Comparison of ENCODE assay signal across 23 cellular contexts in the genomic region with DNA sequence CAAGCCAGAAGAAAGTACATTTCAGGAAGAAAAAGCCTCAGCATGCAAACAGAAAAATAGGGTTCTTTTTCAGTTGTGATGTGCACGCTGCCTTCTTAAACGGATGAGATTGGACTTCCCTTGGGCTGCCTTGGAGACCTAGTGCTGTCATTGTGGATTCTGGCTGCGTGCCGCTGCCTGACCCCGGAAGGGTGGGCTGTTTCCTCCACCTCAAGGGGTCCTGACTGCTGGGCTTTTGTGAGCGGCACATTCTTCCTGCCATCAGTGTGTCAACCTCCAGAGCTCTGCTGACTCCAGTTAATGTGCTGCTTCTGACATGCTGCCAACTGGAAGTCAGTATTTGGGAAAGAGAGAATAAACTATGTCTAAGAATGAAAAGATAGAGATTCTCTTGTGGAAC.
"Had no signal": no experiment of that assay in that cellular context is flagged by ENCODE, and none has a peak within 500 bp of the region (broad histone marks: within the 10 kb centered on the region; RNA-seq: fewer than 3 reads in every experiment).

No MANE protein-coding gene starts in this region.

- H3K9ac ChIP-seq: neural progenitor cell had no signal

- H3K9me3 ChIP-seq: ascending aorta, breast epithelium, gastrocnemius medialis, tibial artery had no signal

- H3K9me3 Mint-ChIP-seq: activated CD4-positive, alpha-beta memory T cell treated with anti-CD3 and anti-CD28 coated beads for 36 hours; activated naive CD4-positive, alpha-beta T cell treated with anti-CD3 and anti-CD28 coated beads, Interleukin-2, amount 10 ng/mL, durations not matched to agents 7 days and 5 days; effector memory CD8-positive, alpha-beta T cell; memory B cell; neural progenitor cell had no signal

- FAIRE-seq: urothelium cell line had no signal

- H3K27me3 ChIP-seq: ascending aorta, breast epithelium, gastrocnemius medialis, neural progenitor cell, tibial artery had no signal

- DNase-seq: activated CD4-positive, alpha-beta memory T cell treated with anti-CD3 and anti-CD28 coated beads for 36 hours; activated effector memory CD4-positive, alpha-beta T cell treated with Interleukin-2 at 50 U/mL for 16 hours; activated naive CD4-positive, alpha-beta T cell treated with anti-CD3 and anti-CD28 coated beads, Interleukin-2, amount 10 ng/mL, durations not matched to agents 7 days and 5 days; activated T-cell treated with anti-CD3 and anti-CD28 coated beads, Interleukin-2, amount 50 U/mL, for 1 hour; cerebellar nuclear complex; effector memory CD8-positive, alpha-beta T cell; gastrocnemius medialis; head of caudate nucleus; left ventricle myocardium superior; stimulated activated CD4-positive, alpha-beta T cell treated with anti-CD3 and anti-CD28 coated beads, Interleukin-12 subunit alpha, Interleukin-12 subunit beta, amount 100 ng/mL, for 4 hours; stimulated activated CD4-positive, alpha-beta T cell treated with anti-CD3 and anti-CD28 coated beads, Interleukin-1b, Interleukin-23, amount 100 ng/mL, for 48 hours; stimulated activated CD8-positive, alpha-beta memory T cell treated with anti-CD3 and anti-CD28 coated beads, Interleukin-4, amount 100 ng/mL, for 48 hours; stimulated activated naive CD8-positive, alpha-beta T cell treated with anti-CD3 and anti-CD28 coated beads, Interleukin-15, Interleukin-2, amounts not matched to agents 100 U/mL and 50 U/mL, for 24 hours; substantia nigra; SW 1271; tibial artery; WERI-Rb-1 had no signal

- H3K27me3 Mint-ChIP-seq: activated CD4-positive, alpha-beta memory T cell treated with anti-CD3 and anti-CD28 coated beads for 36 hours; activated naive CD4-positive, alpha-beta T cell treated with anti-CD3 and anti-CD28 coated beads, Interleukin-2, amount 10 ng/mL, durations not matched to agents 7 days and 5 days; effector memory CD8-positive, alpha-beta T cell; memory B cell; progenitor cell of endocrine pancreas had no signal

- H2AFZ ChIP-seq: neural progenitor cell had no signal

- H3K4me2 ChIP-seq: neural progenitor cell had no signal

- H3K27ac Mint-ChIP-seq: activated CD4-positive, alpha-beta memory T cell treated with anti-CD3 and anti-CD28 coated beads for 36 hours; activated naive CD4-positive, alpha-beta T cell treated with anti-CD3 and anti-CD28 coated beads, Interleukin-2, amount 10 ng/mL, durations not matched to agents 7 days and 5 days; memory B cell; neural progenitor cell; progenitor cell of endocrine pancreas had no signal

- H3K4me3 ChIP-seq: ascending aorta, breast epithelium, gastrocnemius medialis, neural progenitor cell, tibial artery had no signal

- ATAC-seq: effector memory CD8-positive, alpha-beta T cell; gastrocnemius medialis; left ventricle myocardium superior; stimulated activated naive CD8-positive, alpha-beta T cell treated with anti-CD3 and anti-CD28 coated beads, Interleukin-15, Interleukin-2, amounts not matched to agents 100 U/mL and 50 U/mL, for 24 hours had no signal

- H3K4me1 ChIP-seq: ascending aorta, breast epithelium, neural progenitor cell had no signal

- H3K4me1 Mint-ChIP-seq: activated naive CD4-positive, alpha-beta T cell treated with anti-CD3 and anti-CD28 coated beads, Interleukin-2, amount 10 ng/mL, durations not matched to agents 7 days and 5 days; memory B cell had no signal

- H3K27ac ChIP-seq: ascending aorta, breast epithelium, gastrocnemius medialis, neural progenitor cell, tibial artery, WERI-Rb-1 had no signal

- H3K4me3 Mint-ChIP-seq: activated CD4-positive, alpha-beta memory T cell treated with anti-CD3 and anti-CD28 coated beads for 36 hours; activated naive CD4-positive, alpha-beta T cell treated with anti-CD3 and anti-CD28 coated beads, Interleukin-2, amount 10 ng/mL, durations not matched to agents 7 days and 5 days; effector memory CD8-positive, alpha-beta T cell; memory B cell; neural progenitor cell had no signal
